Comparison of ENCODE assay signal across 33 cellular contexts in the genomic region with DNA sequence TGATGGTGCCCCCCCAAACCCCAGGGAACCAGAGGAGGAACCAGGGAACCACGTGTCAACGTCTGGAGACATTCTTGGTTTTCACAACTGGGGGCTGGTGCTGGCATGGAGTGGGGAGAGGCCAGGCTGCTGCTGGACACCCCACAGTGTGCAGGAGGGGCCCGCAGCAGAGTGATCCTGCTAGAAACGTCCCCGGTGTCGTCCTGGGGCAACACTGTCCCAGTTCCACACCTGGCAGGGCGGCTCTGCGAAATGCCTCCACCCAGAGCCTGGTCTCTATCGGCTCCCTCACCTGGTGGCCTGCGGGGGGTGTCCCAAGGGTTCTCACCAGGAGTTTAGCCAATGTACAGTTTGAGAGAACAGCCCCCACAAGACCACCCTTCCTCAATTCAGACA.
"Had no signal": no experiment of that assay in that cellular context is flagged by ENCODE, and none has a peak within 500 bp of the region (broad histone marks: within the 10 kb centered on the region; RNA-seq: fewer than 3 reads in every experiment).

No MANE protein-coding gene starts in this region.

- H3K4me3 ChIP-seq: coronary artery, esophagus muscularis mucosa, gastrocnemius medialis, heart left ventricle had no signal

- H3K27me3 ChIP-seq: foreskin keratinocyte, gastrocnemius medialis had no signal

- H3K9me3 Mint-ChIP-seq: activated B cell treated with CpG ODN at 0.5 μM for 24 hours; activated naive CD4-positive, alpha-beta T cell treated with anti-CD3 and anti-CD28 coated beads for 36 hours; activated naive CD4-positive, alpha-beta T cell treated with anti-CD3 and anti-CD28 coated beads, Interleukin-2, amount 50 U/mL, for 24 hours; activated naive CD8-positive, alpha-beta T cell treated with anti-CD3 and anti-CD28 coated beads for 36 hours; activated naive CD8-positive, alpha-beta T cell treated with anti-CD3 and anti-CD28 coated beads, Interleukin-2, amount 50 U/mL, for 24 hours; activated T-cell treated with anti-CD3 and anti-CD28 coated beads, Interleukin-2, amount 50 U/mL, for 4 hours; activated T-helper 2 cell treated with anti-CD3 and anti-CD28 coated beads, Interferon-gamma antibody, Interleukin-2, Interleukin-4, amounts not matched to agents 10 μg/mL and 5 μg/mL and 100 μg/mL, durations not matched to agents 14 hours and 24 hours and 36 hours; dendritic cell treated with granulocyte-macrophage colony-stimulating factor and Interleukin-4, amounts not matched to agents 40 ng/mL and 50 ng/mL, for 4 days; effector memory CD8-positive, alpha-beta T cell had no signal

- H3K36me3 ChIP-seq: esophagus muscularis mucosa, gastrocnemius medialis, heart left ventricle, WERI-Rb-1 had no signal

- H3K9me3 ChIP-seq: gastrocnemius medialis had no signal

- H3K27ac ChIP-seq: coronary artery, esophagus muscularis mucosa, foreskin keratinocyte, gastrocnemius medialis, heart left ventricle, WERI-Rb-1 had no signal

- H3K4me3 Mint-ChIP-seq: activated B cell treated with CpG ODN at 0.5 μM for 24 hours; activated CD8-positive, alpha-beta T cell treated with anti-CD3 and anti-CD28 coated beads for 36 hours; activated naive CD4-positive, alpha-beta T cell treated with anti-CD3 and anti-CD28 coated beads for 36 hours; activated naive CD4-positive, alpha-beta T cell treated with anti-CD3 and anti-CD28 coated beads, Interleukin-2, amount 50 U/mL, for 24 hours; activated naive CD8-positive, alpha-beta T cell treated with anti-CD3 and anti-CD28 coated beads for 36 hours; activated naive CD8-positive, alpha-beta T cell treated with anti-CD3 and anti-CD28 coated beads, Interleukin-2, amount 50 U/mL, for 24 hours; activated T-cell treated with anti-CD3 and anti-CD28 coated beads, Interleukin-2, amount 50 U/mL, for 4 hours; dendritic cell treated with granulocyte-macrophage colony-stimulating factor and Interleukin-4, amounts not matched to agents 40 ng/mL and 50 ng/mL, for 4 days; effector memory CD8-positive, alpha-beta T cell; T-helper 17 cell; T-helper 2 cell treated with Interferon-gamma antibody and Interleukin-4, amounts not matched to agents 5 μg/mL and 100 μg/mL, for 36 hours had no signal

- ATAC-seq: activated CD4-positive, CD25-positive, alpha-beta regulatory T cell treated with anti-CD3 and anti-CD28 coated beads, Interleukin-2, amount 50 U/mL, for 24 hours; activated CD8-positive, alpha-beta T cell treated with anti-CD3 and anti-CD28 coated beads for 36 hours; activated naive CD8-positive, alpha-beta T cell treated with anti-CD3 and anti-CD28 coated beads, Interleukin-2, amount 50 U/mL, for 24 hours; activated T-cell treated with anti-CD3 and anti-CD28 coated beads, Interleukin-2, amount 50 U/mL, for 4 hours; effector memory CD8-positive, alpha-beta T cell; foreskin keratinocyte; gastrocnemius medialis; heart left ventricle; T-helper 17 cell had no signal

- H3K4me1 Mint-ChIP-seq: activated B cell treated with CpG ODN at 0.5 μM for 24 hours; activated naive CD4-positive, alpha-beta T cell treated with anti-CD3 and anti-CD28 coated beads, Interleukin-2, amount 50 U/mL, for 24 hours; activated naive CD8-positive, alpha-beta T cell treated with anti-CD3 and anti-CD28 coated beads for 36 hours; activated naive CD8-positive, alpha-beta T cell treated with anti-CD3 and anti-CD28 coated beads, Interleukin-2, amount 50 U/mL, for 24 hours had no signal

- DNase-seq: activated B cell treated with CpG ODN at 0.5 μM for 24 hours; activated CD4-positive, alpha-beta T cell treated with anti-CD3 and anti-CD28 coated beads for 48 hours; activated CD4-positive, alpha-beta T cell treated with anti-CD3 and anti-CD28 coated beads, Interleukin-2, amount 50 U/mL, for 1 hour; activated CD4-positive, alpha-beta T cell treated with anti-CD3 and anti-CD28 coated beads, Interleukin-2, amount 50 U/mL, for 48 hours; activated CD8-positive, alpha-beta memory T cell treated with anti-CD3 and anti-CD28 coated beads for 24 hours; activated CD8-positive, alpha-beta T cell treated with anti-CD3 and anti-CD28 coated beads for 36 hours; activated effector memory CD4-positive, alpha-beta T cell treated with anti-CD3 and anti-CD28 coated beads, Interleukin-2, amount 50 U/mL, for 16 hours; activated naive CD4-positive, alpha-beta T cell treated with anti-CD3 and anti-CD28 coated beads for 36 hours; activated naive CD8-positive, alpha-beta T cell treated with anti-CD3 and anti-CD28 coated beads for 36 hours; activated naive CD8-positive, alpha-beta T cell treated with anti-CD3 and anti-CD28 coated beads, Interleukin-2, amount 50 U/mL, for 24 hours; activated T-cell treated with anti-CD3 and anti-CD28 coated beads, Interleukin-2, amount 50 U/mL, for 4 hours; anterior cingulate cortex; central memory CD4-positive, alpha-beta T cell; cerebellar nuclear complex; effector CD4-positive, alpha-beta T cell; effector memory CD8-positive, alpha-beta T cell; erythroblast; foreskin keratinocyte; gastrocnemius medialis; glutamatergic neuron; heart left ventricle; hippocampal formation; T-helper 1 cell; T-helper 17 cell; T1000; WERI-Rb-1 had no signal

- H3K36me3 Mint-ChIP-seq: activated naive CD4-positive, alpha-beta T cell treated with anti-CD3 and anti-CD28 coated beads, Interleukin-2, amount 50 U/mL, for 24 hours; activated naive CD8-positive, alpha-beta T cell treated with anti-CD3 and anti-CD28 coated beads for 36 hours had no signal

- H3K4me1 ChIP-seq: foreskin keratinocyte had no signal

- H3K27me3 Mint-ChIP-seq: activated B cell treated with CpG ODN at 0.5 μM for 24 hours; activated naive CD8-positive, alpha-beta T cell treated with anti-CD3 and anti-CD28 coated beads, Interleukin-2, amount 50 U/mL, for 24 hours; dendritic cell treated with granulocyte-macrophage colony-stimulating factor and Interleukin-4, amounts not matched to agents 40 ng/mL and 50 ng/mL, for 4 days had no signal

- H3K27ac Mint-ChIP-seq: activated B cell treated with CpG ODN at 0.5 μM for 24 hours; activated CD8-positive, alpha-beta T cell treated with anti-CD3 and anti-CD28 coated beads for 36 hours; activated naive CD4-positive, alpha-beta T cell treated with anti-CD3 and anti-CD28 coated beads for 36 hours; activated naive CD4-positive, alpha-beta T cell treated with anti-CD3 and anti-CD28 coated beads, Interleukin-2, amount 50 U/mL, for 24 hours; activated naive CD8-positive, alpha-beta T cell treated with anti-CD3 and anti-CD28 coated beads for 36 hours; activated naive CD8-positive, alpha-beta T cell treated with anti-CD3 and anti-CD28 coated beads, Interleukin-2, amount 50 U/mL, for 24 hours; activated T-helper 2 cell treated with anti-CD3 and anti-CD28 coated beads, Interferon-gamma antibody, Interleukin-2, Interleukin-4, amounts not matched to agents 10 μg/mL and 5 μg/mL and 100 μg/mL, durations not matched to agents 14 hours and 24 hours and 36 hours; dendritic cell treated with granulocyte-macrophage colony-stimulating factor and Interleukin-4, amounts not matched to agents 40 ng/mL and 50 ng/mL, for 4 days; effector memory CD8-positive, alpha-beta T cell; T-helper 17 cell; T-helper 2 cell treated with Interferon-gamma antibody and Interleukin-4, amounts not matched to agents 5 μg/mL and 100 μg/mL, for 36 hours had no signal
